Comparison of ENCODE assay signal across 8 cellular contexts in the genomic region with DNA sequence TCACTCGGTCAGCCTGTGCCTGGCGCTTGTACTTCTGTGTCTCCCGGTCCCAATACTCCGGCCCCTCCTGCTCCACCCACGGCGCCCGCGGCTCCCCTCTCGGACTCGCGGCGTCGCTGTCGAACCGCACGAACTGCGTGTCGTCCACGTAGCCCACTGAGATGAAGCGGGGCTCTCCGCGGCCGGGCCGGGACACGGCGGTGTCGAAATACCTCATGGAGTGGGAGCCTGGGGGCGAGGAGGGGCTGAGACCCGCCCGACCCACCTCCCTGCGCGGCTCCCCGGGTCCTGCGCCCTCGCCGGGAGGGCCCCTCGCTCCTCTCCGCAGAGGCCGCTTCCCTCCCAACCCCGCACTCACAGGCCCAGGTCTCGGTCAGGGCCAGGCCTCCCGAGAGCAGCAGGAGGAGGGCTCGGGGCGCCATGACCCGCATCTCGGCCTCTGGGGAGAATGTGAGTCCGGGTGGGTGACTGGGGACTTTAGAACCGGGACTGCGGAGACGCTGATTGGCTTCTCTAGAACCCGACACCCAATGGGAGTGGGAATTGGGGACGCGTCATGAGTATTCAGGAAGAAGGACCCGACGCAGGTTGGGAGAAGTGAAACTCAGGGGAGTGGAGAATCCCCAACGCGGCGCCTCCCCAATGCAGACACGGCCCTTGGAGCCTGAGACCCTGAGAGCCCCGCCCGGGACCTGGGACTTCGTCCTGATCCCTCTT. TPM values are rescaled to one million over a fixed set of nuclear protein-coding genes. Genes with fewer than 3 reads are reported as not detected.
DNase-seq lines count a peak whose midpoint lies in the region; ATAC-seq, FAIRE-seq and TF ChIP-seq lines count a peak whose summit lies in the region.

A gene (minus strand): TSS at position 452 of the 717 bp plus-strand sequence. CDS start 21 bp downstream, at position 431.

- FAIRE-seq in urothelium cell line (lab: Jason Lieb, UNC) = no peak

- H3K27ac ChIP-seq in right cardiac atrium (ENCODE audit: low read length) = peak within 1 kb of the TSS; percentile 97

- no peak for TF ChIP-seq CTCF in GM12875 (IDR thresholded peaks at IDR 0.05; ENCODE audit: borderline replicate concordance, insufficient read depth, low read depth, low read length)

- no peaks in the 10 kb centered on the region for H3K4me1 ChIP-seq in right cardiac atrium (ENCODE audit: control insufficient read depth, insufficient read depth, low read length)

- under 1% methylated on average over 62 of the region's 62 CpGs for WGBS in right cardiac atrium

- H3K4me3 ChIP-seq in GM12875 (ENCODE audit: low read depth, low read length) (peak within 1 kb of the TSS; percentile 82), right cardiac atrium (ENCODE audit: low read length) (peak within 1 kb of the TSS; percentile 87)

- intact Hi-C loops in T-helper 2 cell treated with Interferon-gamma antibody and Interleukin-4, amounts not matched to agents 100 ng/mL and 5 ng/mL, for 36 hours (cut with micrococcal nuclease) = loop anchor here (1.0 to 2.0 kb wide), 6 partner anchors 67 to 269 kb away; a partner anchor contains a TSS
- intact Hi-C loops in right cardiac atrium (cut with DNase I) = loop anchor here in 3 of 4 donors (5.0 to 10.0 kb wide), 3 partner anchors 74 to 86 kb away; a partner anchor contains a TSS

- H3K9me3 ChIP-seq in right cardiac atrium (ENCODE audit: control insufficient read depth, low read length) = no peaks in the 10 kb centered on the region

- ATAC-seq in HG02840 (IDR thresholded peaks at IDR 0.05; ENCODE audit: low FRiP score, unreplicated experiment) (peak; percentile 83), right cardiac atrium (peak; percentile 98 to 99)

- no peaks in the 10 kb centered on the region for H3K27me3 ChIP-seq in right cardiac atrium (ENCODE audit: control insufficient read depth, insufficient read depth)

- peak; percentile 91 for DNase-seq in NCI-H146 (lab: John Stamatoyannopoulos, UW)
- DNase-seq in anterior cingulate cortex (lab: John Stamatoyannopoulos, UW) = peak; percentile 7 to 94 (median 80)
- peak; percentile 91 to 94 (median 93) for DNase-seq in right cardiac atrium
- DNase-seq in pulmonary artery endothelial cell (ENCODE audit: low read depth, low spot score) = peak; percentile 90
- peak; percentile 96 for DNase-seq in urothelium cell line (ENCODE audit: low spot score)

RNA-seq across cellular contexts. Expression of the gene that starts here (rescaled TPM):
- 1,191 and 1,208 TPM in 2 replicates for total RNA-seq in T-helper 2 cell treated with Interferon-gamma antibody and Interleukin-4, amounts not matched to agents 100 ng/mL and 5 ng/mL, for 36 hours
- total RNA-seq in right cardiac atrium (100 to 1,000 TPM; 183 to 425 (median 325) TPM), pulmonary artery endothelial cell (260 and 426 TPM in 2 replicates)
- polyA plus RNA-seq in right cardiac atrium = 276 TPM

Comparison
In these comparisons a context has a peak if more than half of its experiments do, and no peak if none do; other contexts are left out.
1. Peak in every context shown above with its lines: DNase-seq, ATAC-seq, H3K4me3 ChIP-seq and H3K27ac ChIP-seq.